9 cellular contexts compared by ENCODE assay signal in genomic region chr1:228459091-228459993, GRCh38. TPM values are rescaled to one million over a fixed set of nuclear protein-coding genes. Genes with fewer than 3 reads are reported as not detected.
DNase-seq lines count a peak whose midpoint lies in the region; ATAC-seq, FAIRE-seq and TF ChIP-seq lines count a peak whose summit lies in the region.
"Had no signal": no experiment of that assay in that cellular context is flagged by ENCODE, and none has a peak within 500 bp of the region (broad histone marks: within the 10 kb centered on the region; RNA-seq: fewer than 3 reads in every experiment).

No MANE protein-coding gene starts in this region.

- BruUV-seq in GM12878 (replicated peaks; lab: Mats Ljungman, UMichigan): no TSS peak

- peak overlapping the region; percentile 60 for H3K4me2 ChIP-seq in MM.1S (ENCODE audit: low read depth, low read length)
- H3K4me2 ChIP-seq in GM12878 (ENCODE audit: control insufficient read depth, insufficient read depth): peak overlapping the region; percentile 60
- H3K4me2 ChIP-seq in skeletal muscle satellite cell (ENCODE audit: low read length): peak overlapping the region; percentile 90

- no peak for TF ChIP-seq EP300 in GM12878 (IDR thresholded peaks at IDR 0.05; ENCODE audit: borderline replicate concordance in 1 of 2, control insufficient read depth in 1 of 2, low read depth in 2 of 2, low read length in 2 of 2)

- RAD21 ChIA-PET in GM12878 (lab: Charles Lee; ENCODE audit: unreplicated experiment): no interaction called here

- H3K4me1 ChIP-seq in MM.1S (ENCODE audit: low read length) (peaks cover 14% of the 10 kb centered on the region), GM12878 (ENCODE audit: control insufficient read depth, insufficient read depth, low read length) (no peaks in the 10 kb centered on the region), iPS-18a (ENCODE audit: control insufficient read depth, low read depth, low read length) (peaks cover 14% of the 10 kb centered on the region), skeletal muscle satellite cell (ENCODE audit: control insufficient read depth, insufficient read depth, low read length) (peaks cover 19% of the 10 kb centered on the region)

- H3K27me3 ChIP-seq in MM.1S (replicated peaks; ENCODE audit: insufficient read depth, low read length) (0 out of 2 replicates have a peak, but pooled peaks cover 3% of the 10 kb centered on the region), GM12878 (replicated peaks in 1 of 2; ENCODE audit: control insufficient read depth in 2 of 2, insufficient read depth in 2 of 2, low read length in 1 of 2) (no peaks in the 10 kb centered on the region; a peak in 1 of 4 replicates), iPS-18a (ENCODE audit: control insufficient read depth, insufficient read depth, low read length) (peaks cover 6% of the 10 kb centered on the region), skeletal muscle satellite cell (ENCODE audit: control insufficient read depth, insufficient read depth, low read length) (peaks cover 31% of the 10 kb centered on the region)

- TF ChIP-seq RAD21 in GM12878 (IDR thresholded peaks at IDR 0.05; ENCODE audit: insufficient read depth, low read depth, low read length): peak; percentile 31; the same call in 1 of the 2 replicates

- H3F3A ChIP-seq in MM.1S (ENCODE audit: insufficient read depth, low read length): no peaks in the 10 kb centered on the region

- H2AFZ ChIP-seq in MM.1S (ENCODE audit: low read length) (peak overlapping the region; percentile 10), GM12878 (ENCODE audit: control insufficient read depth, low read depth, low read length) (peak overlapping the region; percentile 61)

- H3K9me2 ChIP-seq in MM.1S (replicated peaks; ENCODE audit: insufficient read depth, low read length): no peaks in the 10 kb centered on the region

- SMC1A ChIA-PET in GM12878 (lab: Charles Lee; ENCODE audit: uncharacterized antibody, unreplicated experiment): no interaction called here

- H3K79me2 ChIP-seq in MM.1S (ENCODE audit: low read length) (no peaks in the 10 kb centered on the region), GM12878 (ENCODE audit: control insufficient read depth, insufficient read depth, low read length) (peaks cover 16% of the 10 kb centered on the region)

- H4K20me1 ChIP-seq in MM.1S (ENCODE audit: insufficient read depth, low read length): no peaks in the 10 kb centered on the region
- H4K20me1 ChIP-seq in GM12878 (ENCODE audit: control insufficient read depth, insufficient read depth): no peaks in the 10 kb centered on the region

- H3K4me3 ChIP-seq in AG04449 (ENCODE audit: low read depth, low read length): peak overlapping the region; percentile 69
- H3K4me3 ChIP-seq in MM.1S (ENCODE audit: low read length): peak overlapping the region; percentile 51
- H3K4me3 ChIP-seq in GM12878: peak overlapping the region; percentile 64
- peak overlapping the region; percentile 97 for H3K4me3 ChIP-seq in iPS-18a (ENCODE audit: low read length)
- H3K4me3 ChIP-seq in skeletal muscle satellite cell (ENCODE audit: low read length): peak overlapping the region; percentile 77

- H3K36me3 ChIP-seq in MM.1S (replicated peaks; ENCODE audit: insufficient read depth, low read length) (no peaks in the 10 kb centered on the region), GM12878 (ENCODE audit: control insufficient read depth in 2 of 2, insufficient read depth in 2 of 2, low read length in 1 of 2) (no peaks in the 10 kb centered on the region), iPS-18a (ENCODE audit: control insufficient read depth, low read depth, low read length) (no peaks in the 10 kb centered on the region), skeletal muscle satellite cell (ENCODE audit: insufficient read depth, low read length) (no peaks in the 10 kb centered on the region)

- in situ Hi-C loops in GM12878 (cut with MboI): no loop called here

- POLR2A ChIA-PET in AG04449 (lab: Yijun Ruan, JAX): no interaction called here
- POLR2A ChIA-PET in GM12878 (lab: Charles Lee): interaction anchor here (1.1 to 1.3 kb wide), 3 partner anchors 9 to 27 kb away, joined by 3 to 4 read pairs (median 4); no protein-coding TSS in a partner anchor

- ATAC-seq in GM12878: peak; percentile 59

- TF ChIP-seq CTCF in AG04449 (IDR thresholded peaks at IDR 0.05; ENCODE audit: insufficient read depth, low read length, missing control alignments) (peak; percentile 81), MM.1S (IDR thresholded peaks at IDR 0.05; ENCODE audit: low read length) (peak; percentile 54), GM12878 (IDR thresholded peaks at IDR 0.05 in 2 of 3, conservative IDR thresholded peaks at IDR 0.05 in 1 of 3; ENCODE audit: control insufficient read depth in 2 of 3, extremely low read depth in 1 of 3, insufficient read depth in 1 of 3, low read depth in 3 of 3, low read length in 3 of 3) (peak; percentile 55 to 81 (median 78))

- DNase-seq in AG04449 (ENCODE audit: low read depth, low spot score): no peak
- DNase-seq in GM18507 (ENCODE audit: extremely low spot score, insufficient read length, low read depth): no peak
- peak; percentile 54 for DNase-seq in MM.1S
- DNase-seq in SKM-1 treated with dmso at 0.1 percent for 144 hours (lab: John Stamatoyannopoulos, UW; ENCODE audit: unreplicated experiment): peak; percentile 86
- DNase-seq in GM12878 (ENCODE audit: low read depth, low spot score): no peak
- no peak for DNase-seq in OCI-M2 (lab: John Stamatoyannopoulos, UW; ENCODE audit: unreplicated experiment)

- H3K27ac ChIP-seq in MM.1S (ENCODE audit: low read length) (no peak overlapping the region), GM12878 (ENCODE audit: control insufficient read depth, insufficient read depth) (peak overlapping the region; percentile 45), iPS-18a (ENCODE audit: low read length) (no peak overlapping the region)

- H3K9me3 ChIP-seq in MM.1S (replicated peaks; ENCODE audit: insufficient read depth, low read length): no peaks in the 10 kb centered on the region
- H3K9me3 ChIP-seq in GM12878 (replicated peaks; ENCODE audit: control insufficient read depth, insufficient read depth, low read length): no peaks in the 10 kb centered on the region
- H3K9me3 ChIP-seq in iPS-18a (ENCODE audit: control insufficient read depth, low read depth, low read length): no peaks in the 10 kb centered on the region
- no peaks in the 10 kb centered on the region for H3K9me3 ChIP-seq in skeletal muscle satellite cell (replicated peaks; ENCODE audit: low read length)

- FAIRE-seq in GM18507 (lab: Jason Lieb, UNC) (peak; percentile 15), GM12878 (lab: Jason Lieb, UNC) (no peak)

- H3K9ac ChIP-seq in MM.1S (ENCODE audit: low read length) (no peak overlapping the region), GM12878 (ENCODE audit: control insufficient read depth, insufficient read depth, low read length) (peak overlapping the region; percentile 24), iPS-18a (ENCODE audit: low read length) (peak overlapping the region; percentile 87), skeletal muscle satellite cell (ENCODE audit: low read depth, low read length) (no peak overlapping the region)

- CTCF ChIA-PET in AG04449 (lab: Yijun Ruan, JAX): interaction anchor here (0.9 to 2.6 kb wide), 12 partner anchors 9 to 41 kb away, joined by 3 to 17 read pairs (median 5); no protein-coding TSS in a partner anchor
- CTCF ChIA-PET in GM12878 (lab: Yijun Ruan, JAX): interaction anchor here (0.6 to 0.9 kb wide), 3 partner anchors 39 to 328 kb away, joined by 3 to 4 read pairs (median 3); no protein-coding TSS in a partner anchor

- 15% methylated on average over 41 of the region's 41 CpGs for WGBS in GM12878 (ENCODE audit: insufficient coverage, insufficient replicate concordance, low lambda C conversion rate, missing lambda C conversion rate)

- no peak for TF ChIP-seq POLR2A in GM12878 (IDR thresholded peaks at IDR 0.05; ENCODE audit: low read depth, low read length)

- intact Hi-C loops in GM12878 (cut with micrococcal nuclease; ENCODE audit: unreplicated experiment): loop anchor here (5.0 kb wide), 1 partner anchor 327 kb away; no protein-coding TSS in a partner anchor

RNA-seq across cellular contexts. Expression of gene RNF187, which starts 27.8 kb away (rescaled TPM):
- 14.5 and 16.0 TPM in 2 replicates for total RNA-seq in GM12878 (2013; cell fraction: nucleolus; rRNA removed)
- total RNA-seq in GM12878 (2014; rRNA removed): 27.1 and 40.0 TPM in 2 replicates
- total RNA-seq in GM12878 (2014; rRNA removed; fragmentation: Illumina TruSeq; extraction: Trizol): 30.5 and 31.8 TPM in 2 replicates
- total RNA-seq in GM12878 (2021): 116 and 125 TPM in 2 replicates
- polyA plus RNA-seq in GM12878 (2011; ENCODE audit: low read depth): 21.0 TPM
- 48.3 and 60.6 TPM in 2 replicates for polyA plus RNA-seq in GM12878 (2011; rRNA removed)
- 75.9 and 79.5 TPM in 2 replicates for polyA plus RNA-seq in GM12878 (2011; cell fraction: cytosol; rRNA removed)
- 44.3 and 49.0 TPM in 2 replicates for polyA plus RNA-seq in GM12878 (2011; cell fraction: nucleus; rRNA removed)
- polyA plus RNA-seq in GM12878 (2012): 53.3 and 70.1 TPM in 2 replicates
- polyA plus RNA-seq in GM12878 (2014; fragmentation: Illumina TruSeq; extraction: Trizol): 15.3 and 37.7 TPM in 2 replicates
- 1 to 10 TPM; 2.6 to 9.7 TPM for polyA plus RNA-seq in GM12878 (2014; fragmentation: Nextera tagmentation; extraction: Ambion mirVana)
- polyA plus RNA-seq in GM12878 (2014; rRNA removed): 41.9 and 45.3 TPM in 2 replicates
- 10 to 100 TPM in 1 of 2 experiments, 1 to 10 TPM in 1; 9.9 to 14.5 TPM for polyA plus RNA-seq in GM12878 (2016; fragmentation: Nextera tagmentation; extraction: Ambion mirVana)
- 36.0 and 60.5 TPM in 2 replicates for polyA minus RNA-seq in GM12878 (2011; rRNA and poly(A)+ RNA removed)
- 27.3 and 34.6 TPM in 2 replicates for polyA minus RNA-seq in GM12878 (2011; cell fraction: cytosol; rRNA and poly(A)+ RNA removed)
- polyA minus RNA-seq in GM12878 (2011; cell fraction: nucleus; rRNA and poly(A)+ RNA removed): 9.1 and 16.1 TPM in 2 replicates
- total RNA-seq in skeletal muscle satellite cell (2012; rRNA removed): 34.2 and 51.1 TPM in 2 replicates

RNA-seq across cellular contexts. Expression of gene TRIM17, which starts 42.7 kb away (rescaled TPM):
- total RNA-seq in GM12878 (2013; cell fraction: nucleolus; rRNA removed): not detected in 2 replicates
- total RNA-seq in GM12878 (2014; rRNA removed) (0.11 TPM in 1 of 2 replicates, not detected in the other), GM12878 (2014; rRNA removed; fragmentation: Illumina TruSeq; extraction: Trizol) (not detected in 2 replicates), GM12878 (2021) (not detected in 2 replicates)
- 0.17 TPM for polyA plus RNA-seq in GM12878 (2011; ENCODE audit: low read depth)
- polyA plus RNA-seq in GM12878 (2011; rRNA removed) (not detected in 2 replicates), GM12878 (2014; fragmentation: Illumina TruSeq; extraction: Trizol) (not detected in 2 replicates), GM12878 (2014; fragmentation: Nextera tagmentation; extraction: Ambion mirVana) (not detected), GM12878 (2014; rRNA removed) (not detected in 2 replicates), GM12878 (2016; fragmentation: Nextera tagmentation; extraction: Ambion mirVana) (under 1 TPM; 0.16 to 0.32 TPM)
- not detected in 2 replicates for polyA plus RNA-seq in GM12878 (2011; cell fraction: cytosol; rRNA removed)
- not detected in 2 replicates for polyA plus RNA-seq in GM12878 (2011; cell fraction: nucleus; rRNA removed)
- polyA plus RNA-seq in GM12878 (2012): 0.37 and 0.39 TPM in 2 replicates
- polyA minus RNA-seq in GM12878 (2011; rRNA and poly(A)+ RNA removed): not detected in 2 replicates
- not detected in 2 replicates for polyA minus RNA-seq in GM12878 (2011; cell fraction: cytosol; rRNA and poly(A)+ RNA removed)
- polyA minus RNA-seq in GM12878 (2011; cell fraction: nucleus; rRNA and poly(A)+ RNA removed): not detected in 2 replicates
- total RNA-seq in skeletal muscle satellite cell (2012; rRNA removed): 0.22 TPM in 1 of 2 replicates, not detected in the other
- total RNA-seq: subcutaneous adipose tissue had no signal

RNA-seq across cellular contexts. Expression of gene TRIM11, which starts 52.7 kb away (rescaled TPM):
- 55.6 and 58.1 TPM in 2 replicates for total RNA-seq in GM12878 (2013; cell fraction: nucleolus; rRNA removed)
- total RNA-seq in GM12878 (2014; rRNA removed) (16.5 and 17.3 TPM in 2 replicates), GM12878 (2014; rRNA removed; fragmentation: Illumina TruSeq; extraction: Trizol) (13.5 TPM in 2 replicates), GM12878 (2021) (32.5 and 33.7 TPM in 2 replicates)
- polyA plus RNA-seq in GM12878 (2011; ENCODE audit: low read depth): 9.5 TPM
- polyA plus RNA-seq in GM12878 (2011; rRNA removed) (6.4 and 8.5 TPM in 2 replicates), GM12878 (2014; fragmentation: Illumina TruSeq; extraction: Trizol) (6.5 and 11.3 TPM in 2 replicates), GM12878 (2014; fragmentation: Nextera tagmentation; extraction: Ambion mirVana) (1 to 10 TPM; 1.3 to 3.0 TPM), GM12878 (2014; rRNA removed) (18.8 and 24.6 TPM in 2 replicates), GM12878 (2016; fragmentation: Nextera tagmentation; extraction: Ambion mirVana) (10 to 100 TPM; 12.9 to 15.0 TPM)
- polyA plus RNA-seq in GM12878 (2011; cell fraction: cytosol; rRNA removed): 9.4 and 12.8 TPM in 2 replicates
- 43.2 and 61.8 TPM in 2 replicates for polyA plus RNA-seq in GM12878 (2011; cell fraction: nucleus; rRNA removed)
- 14.5 and 20.0 TPM in 2 replicates for polyA plus RNA-seq in GM12878 (2012)
- polyA minus RNA-seq in GM12878 (2011; rRNA and poly(A)+ RNA removed): 17.0 and 31.3 TPM in 2 replicates
- 9.0 and 10.5 TPM in 2 replicates for polyA minus RNA-seq in GM12878 (2011; cell fraction: cytosol; rRNA and poly(A)+ RNA removed)
- 20.8 and 36.9 TPM in 2 replicates for polyA minus RNA-seq in GM12878 (2011; cell fraction: nucleus; rRNA and poly(A)+ RNA removed)
- 21.2 and 25.1 TPM in 2 replicates for total RNA-seq in skeletal muscle satellite cell (2012; rRNA removed)

Comparison
In these comparisons a context has a peak if more than half of its experiments do, and no peak if none do; other contexts are left out.
1. DNase-seq: peak in MM.1S (single experiment) and SKM-1 treated with dmso at 0.1 percent for 144 hours (single experiment); none in AG04449 (single experiment), GM18507 (single experiment), GM12878 (single experiment) and OCI-M2 (single experiment).
2. H3K9ac ChIP-seq: peak in GM12878 (single experiment) and iPS-18a (single experiment); none in MM.1S (single experiment) and skeletal muscle satellite cell (single experiment).
3. Peak in every context shown above with its lines, with median percentiles within 50 percentile points of each other: H3K4me3 ChIP-seq, CTCF ChIP-seq and H3K4me2 ChIP-seq.